Comparison of ENCODE assay signal across 1 cellular context in the genomic region with DNA sequence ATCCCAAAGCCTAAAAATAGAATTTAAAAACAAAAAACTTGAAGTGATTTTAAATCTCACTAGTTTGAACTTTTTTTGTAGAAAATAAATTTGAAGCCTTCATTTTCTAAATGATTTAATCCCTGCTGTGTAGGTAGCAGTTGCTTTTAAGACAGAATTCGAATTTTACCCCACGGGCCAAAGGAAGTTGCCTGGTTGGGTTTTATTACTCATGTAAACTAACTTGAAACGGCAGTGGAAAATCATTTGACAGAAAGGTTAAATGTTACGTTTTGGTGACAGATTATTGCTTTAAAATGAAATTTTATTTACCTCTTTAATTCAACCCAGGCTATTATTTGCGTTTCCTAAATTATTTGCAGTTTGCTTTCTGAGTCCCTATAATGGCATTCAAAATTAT.
TF ChIP-seq lines count a peak whose summit lies in the region.

No MANE protein-coding gene starts in this region.

TF ChIP-seq in A549, 52 proteins besides CTCF, POLR2A, EP300 and RAD21 (continued from another document):
- TF ChIP-seq, protein P1, sequence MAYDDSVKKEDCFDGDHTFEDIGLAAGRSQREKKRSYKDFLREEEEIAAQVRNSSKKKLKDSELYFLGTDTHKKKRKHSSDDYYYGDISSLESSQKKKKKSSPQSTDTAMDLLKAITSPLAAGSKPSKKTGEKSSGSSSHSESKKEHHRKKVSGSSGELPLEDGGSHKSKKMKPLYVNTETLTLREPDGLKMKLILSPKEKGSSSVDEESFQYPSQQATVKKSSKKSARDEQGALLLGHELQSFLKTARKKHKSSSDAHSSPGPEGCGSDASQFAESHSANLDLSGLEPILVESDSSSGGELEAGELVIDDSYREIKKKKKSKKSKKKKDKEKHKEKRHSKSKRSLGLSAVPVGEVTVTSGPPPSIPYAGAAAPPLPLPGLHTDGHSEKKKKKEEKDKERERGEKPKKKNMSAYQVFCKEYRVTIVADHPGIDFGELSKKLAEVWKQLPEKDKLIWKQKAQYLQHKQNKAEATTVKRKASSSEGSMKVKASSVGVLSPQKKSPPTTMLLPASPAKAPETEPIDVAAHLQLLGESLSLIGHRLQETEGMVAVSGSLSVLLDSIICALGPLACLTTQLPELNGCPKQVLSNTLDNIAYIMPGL (CRISPR knock-in tag; IDR thresholded peaks at IDR 0.05; ENCODE audit: borderline replicate concordance), result no peak
- TF ChIP-seq JUNB (IDR thresholded peaks at IDR 0.05) (no peak), EHMT2 (IDR thresholded peaks at IDR 0.05; ENCODE audit: low read depth) (no peak), HOXB13 (CRISPR knock-in tag; IDR thresholded peaks at IDR 0.05; ENCODE audit: low read depth) (no peak), RFX5 (IDR thresholded peaks at IDR 0.05) (no peak), HDAC2 (IDR thresholded peaks at IDR 0.05) (no peak), ELK1 (IDR thresholded peaks at IDR 0.05; ENCODE audit: low read depth, low read length) (no peak), FOXS1 (CRISPR knock-in tag; IDR thresholded peaks at IDR 0.05) (no peak), CEBPB (IDR thresholded peaks at IDR 0.05) (no peak), RARB (CRISPR knock-in tag; IDR thresholded peaks at IDR 0.05) (no peak), RCOR1 (IDR thresholded peaks at IDR 0.05; ENCODE audit: low read depth, low read length) (no peak)
- TF ChIP-seq, protein P2, sequence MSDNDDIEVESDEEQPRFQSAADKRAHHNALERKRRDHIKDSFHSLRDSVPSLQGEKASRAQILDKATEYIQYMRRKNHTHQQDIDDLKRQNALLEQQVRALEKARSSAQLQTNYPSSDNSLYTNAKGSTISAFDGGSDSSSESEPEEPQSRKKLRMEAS (IDR thresholded peaks at IDR 0.05), result no peak
- TF ChIP-seq, protein P3, sequence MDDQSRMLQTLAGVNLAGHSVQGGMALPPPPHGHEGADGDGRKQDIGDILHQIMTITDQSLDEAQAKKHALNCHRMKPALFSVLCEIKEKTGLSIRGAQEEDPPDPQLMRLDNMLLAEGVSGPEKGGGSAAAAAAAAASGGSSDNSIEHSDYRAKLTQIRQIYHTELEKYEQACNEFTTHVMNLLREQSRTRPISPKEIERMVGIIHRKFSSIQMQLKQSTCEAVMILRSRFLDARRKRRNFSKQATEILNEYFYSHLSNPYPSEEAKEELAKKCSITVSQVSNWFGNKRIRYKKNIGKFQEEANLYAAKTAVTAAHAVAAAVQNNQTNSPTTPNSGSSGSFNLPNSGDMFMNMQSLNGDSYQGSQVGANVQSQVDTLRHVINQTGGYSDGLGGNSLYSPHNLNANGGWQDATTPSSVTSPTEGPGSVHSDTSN (IDR thresholded peaks at IDR 0.05), result no peak
- TF ChIP-seq, protein P4, sequence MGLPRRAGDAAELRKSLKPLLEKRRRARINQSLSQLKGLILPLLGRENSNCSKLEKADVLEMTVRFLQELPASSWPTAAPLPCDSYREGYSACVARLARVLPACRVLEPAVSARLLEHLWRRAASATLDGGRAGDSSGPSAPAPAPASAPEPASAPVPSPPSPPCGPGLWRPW (IDR thresholded peaks at IDR 0.05), result no peak
- TF ChIP-seq, protein P5, sequence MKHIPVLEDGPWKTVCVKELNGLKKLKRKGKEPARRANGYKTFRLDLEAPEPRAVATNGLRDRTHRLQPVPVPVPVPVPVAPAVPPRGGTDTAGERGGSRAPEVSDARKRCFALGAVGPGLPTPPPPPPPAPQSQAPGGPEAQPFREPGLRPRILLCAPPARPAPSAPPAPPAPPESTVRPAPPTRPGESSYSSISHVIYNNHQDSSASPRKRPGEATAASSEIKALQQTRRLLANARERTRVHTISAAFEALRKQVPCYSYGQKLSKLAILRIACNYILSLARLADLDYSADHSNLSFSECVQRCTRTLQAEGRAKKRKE (CRISPR knock-in tag; IDR thresholded peaks at IDR 0.05; ENCODE audit: low read depth), result no peak
TF ChIP-seq in A549: peak in this region for 0.
